ENCODE assay signal across 25 cellular contexts in genomic region chr15:72131922-72132321, GRCh38.
"Had no signal": no experiment of that assay in that cellular context is flagged by ENCODE, and none has a peak within 500 bp of the region (broad histone marks: within the 10 kb centered on the region; RNA-seq: fewer than 3 reads in every experiment).

No MANE protein-coding gene starts in this region.

- H3K4me1 Mint-ChIP-seq: naive thymus-derived CD4-positive, alpha-beta T cell; neural progenitor cell; stimulated activated effector memory CD8-positive, alpha-beta T cell treated with anti-CD3 and anti-CD28 coated beads, Interleukin-12 subunit alpha, Interleukin-12 subunit beta, amount 100 ng/mL, for 72 hours had no signal

- H3K27ac ChIP-seq: coronary artery, esophagus muscularis mucosa, heart right ventricle, left lung, neural progenitor cell, prostate gland, right atrium auricular region, thoracic aorta, tibial nerve, upper lobe of left lung had no signal

- H3K36me3 ChIP-seq: esophagus muscularis mucosa, heart right ventricle, left lung, neural progenitor cell, prostate gland, right atrium auricular region, thoracic aorta, tibial nerve, upper lobe of left lung had no signal

- H2AFZ ChIP-seq: neural progenitor cell had no signal

- DNase-seq: dermis blood vessel endothelial cell; effector memory CD4-positive, alpha-beta T cell; foreskin melanocyte; glutamatergic neuron; heart right ventricle; hippocampal formation; left cardiac atrium; left lung; mesendoderm; midbrain; naive thymus-derived CD4-positive, alpha-beta T cell; stimulated activated CD4-positive, alpha-beta T cell treated with anti-CD3 and anti-CD28 coated beads, Interleukin-2, amount 100 ng/mL, for 24 hours; stimulated activated CD4-positive, alpha-beta T cell treated with anti-CD3 and anti-CD28 coated beads, Interleukin-4, amount 100 ng/mL, for 24 hours; upper lobe of left lung had no signal

- H3K27me3 Mint-ChIP-seq: stimulated activated naive CD8-positive, alpha-beta T cell treated with anti-CD3 and anti-CD28 coated beads, Interleukin-15, Interleukin-2, amounts not matched to agents 100 ng/mL and 50 ng/mL, for 24 hours had no signal

- H3K9me3 ChIP-seq: esophagus muscularis mucosa, heart right ventricle, left lung, prostate gland, right atrium auricular region, thoracic aorta, tibial nerve, upper lobe of left lung had no signal

- H3K9me3 Mint-ChIP-seq: naive thymus-derived CD4-positive, alpha-beta T cell; nephron; neural progenitor cell; stimulated activated effector memory CD8-positive, alpha-beta T cell treated with anti-CD3 and anti-CD28 coated beads, Interleukin-12 subunit alpha, Interleukin-12 subunit beta, amount 100 ng/mL, for 72 hours; stimulated activated naive CD8-positive, alpha-beta T cell treated with anti-CD3 and anti-CD28 coated beads, Interleukin-15, Interleukin-2, amounts not matched to agents 100 ng/mL and 50 ng/mL, for 24 hours had no signal

- H3K36me3 Mint-ChIP-seq: naive thymus-derived CD4-positive, alpha-beta T cell; neural progenitor cell; stimulated activated effector memory CD8-positive, alpha-beta T cell treated with anti-CD3 and anti-CD28 coated beads, Interleukin-12 subunit alpha, Interleukin-12 subunit beta, amount 100 ng/mL, for 72 hours had no signal

- H3K27me3 ChIP-seq: esophagus muscularis mucosa, heart right ventricle, left lung, neural progenitor cell, right atrium auricular region, tibial nerve, upper lobe of left lung had no signal

- H3K4me3 Mint-ChIP-seq: naive thymus-derived CD4-positive, alpha-beta T cell; nephron; neural progenitor cell; stimulated activated effector memory CD8-positive, alpha-beta T cell treated with anti-CD3 and anti-CD28 coated beads, Interleukin-12 subunit alpha, Interleukin-12 subunit beta, amount 100 ng/mL, for 72 hours; stimulated activated naive CD8-positive, alpha-beta T cell treated with anti-CD3 and anti-CD28 coated beads, Interleukin-15, Interleukin-2, amounts not matched to agents 100 ng/mL and 50 ng/mL, for 24 hours had no signal

- H3K4me2 ChIP-seq: neural progenitor cell had no signal

- H3K27ac Mint-ChIP-seq: naive thymus-derived CD4-positive, alpha-beta T cell; nephron; neural progenitor cell; stimulated activated effector memory CD8-positive, alpha-beta T cell treated with anti-CD3 and anti-CD28 coated beads, Interleukin-12 subunit alpha, Interleukin-12 subunit beta, amount 100 ng/mL, for 72 hours; stimulated activated naive CD8-positive, alpha-beta T cell treated with anti-CD3 and anti-CD28 coated beads, Interleukin-15, Interleukin-2, amounts not matched to agents 100 ng/mL and 50 ng/mL, for 24 hours had no signal

- H3K4me1 ChIP-seq: left lung, neural progenitor cell, prostate gland, right atrium auricular region, tibial nerve had no signal

- ATAC-seq: heart right ventricle; left cardiac atrium; left lung; naive thymus-derived CD4-positive, alpha-beta T cell; sciatic nerve; stimulated activated effector memory CD8-positive, alpha-beta T cell treated with anti-CD3 and anti-CD28 coated beads, Interleukin-12 subunit alpha, Interleukin-12 subunit beta, amount 100 ng/mL, for 72 hours had no signal

- H3K4me3 ChIP-seq: coronary artery, esophagus muscularis mucosa, heart right ventricle, left lung, neural progenitor cell, prostate gland, right atrium auricular region, thoracic aorta, tibial nerve, upper lobe of left lung had no signal

- H3K9ac ChIP-seq: neural progenitor cell had no signal
